18 cellular contexts compared by ENCODE assay signal in genomic region chr3:49131040-49131439, GRCh38. TPM values are rescaled to one million over a fixed set of nuclear protein-coding genes. Genes with fewer than 3 reads are reported as not detected.
DNase-seq lines count a peak whose midpoint lies in the region; ATAC-seq and TF ChIP-seq lines count a peak whose summit lies in the region.
"Had no signal": no experiment of that assay in that cellular context is flagged by ENCODE, and none has a peak within 500 bp of the region (broad histone marks: within the 10 kb centered on the region; RNA-seq: fewer than 3 reads in every experiment).

No MANE protein-coding gene starts in this region.

- H3K79me2 ChIP-seq in parathyroid adenoma (peaks cover 30% of the 10 kb centered on the region), smooth muscle cell (ENCODE audit: low read depth) (peaks cover 44% of the 10 kb centered on the region), trophoblast cell (ENCODE audit: control insufficient read depth, insufficient read depth, low read length, poor library complexity) (peaks cover 11% of the 10 kb centered on the region)

- POLR2A ChIA-PET in AG04449 (lab: Yijun Ruan, JAX) = interaction anchor here (2.1 kb wide), 1 partner anchor 10 kb away, joined by 6 read pairs; the partner anchor contains the start of gene USP19

- H3K9ac ChIP-seq in parathyroid adenoma (no peak overlapping the region), smooth muscle cell (ENCODE audit: low read depth) (no peak overlapping the region), trophoblast cell (ENCODE audit: low read length) (no peak overlapping the region)

- H2BK12ac ChIP-seq in trophoblast cell (ENCODE audit: low read length) = no peak overlapping the region

- no peak overlapping the region for H2BK120ac ChIP-seq in trophoblast cell (ENCODE audit: insufficient read depth, low read length, poor library complexity)

- H3K23ac ChIP-seq in trophoblast cell (ENCODE audit: low read length) = no peak overlapping the region

- WGBS in smooth muscle cell (ENCODE audit: low lambda C conversion rate) = 98% methylated on average over 12 of the region's 12 CpGs
- WGBS in trophoblast cell (ENCODE audit: extremely low coverage, insufficient coverage, insufficient read length) = no CpG with 5 or more reads among the region's 12 CpGs

- H3K4me1 ChIP-seq in ascending aorta (peaks cover 9 to 27% of the 10 kb centered on the region in 2 donors), parathyroid adenoma (peaks cover 15% of the 10 kb centered on the region), smooth muscle cell (ENCODE audit: low read depth) (peaks cover 14% of the 10 kb centered on the region), trophoblast cell (ENCODE audit: control insufficient read depth in 1 of 2, insufficient read depth in 2 of 2, low read length in 2 of 2) (peaks cover 10 to 18% of the 10 kb centered on the region in 2 experiments)

- H3K36me3 ChIP-seq in ascending aorta (peaks cover 36 to 45% of the 10 kb centered on the region in 2 donors), parathyroid adenoma (ENCODE audit: control insufficient read depth, insufficient read depth, low read length) (no peaks in the 10 kb centered on the region), smooth muscle cell (ENCODE audit: low read depth) (no peaks in the 10 kb centered on the region), trophoblast cell (ENCODE audit: control insufficient read depth in 1 of 2, insufficient read depth in 2 of 2, low read length in 2 of 2) (peaks cover 37 to 41% of the 10 kb centered on the region in 2 experiments)

- H3K4ac ChIP-seq in trophoblast cell (ENCODE audit: low read depth, low read length) = no peak overlapping the region

- H4K91ac ChIP-seq in trophoblast cell (ENCODE audit: low read depth, low read length) = no peak overlapping the region

- H3F3A ChIP-seq in smooth muscle cell (ENCODE audit: low read depth) = no peaks in the 10 kb centered on the region

- peaks cover 15% of the 10 kb centered on the region for H3K79me1 ChIP-seq in trophoblast cell (ENCODE audit: low read length)

- CTCF ChIA-PET in AG04449 (lab: Yijun Ruan, JAX) = interaction anchor here (1.3 kb wide), 1 partner anchor 10 kb away, joined by 4 read pairs; the partner anchor contains the start of gene USP19

- H3K27me3 ChIP-seq in ascending aorta (no peaks in the 10 kb centered on the region), parathyroid adenoma (ENCODE audit: control insufficient read depth, insufficient read depth, low read length) (no peaks in the 10 kb centered on the region), smooth muscle cell (ENCODE audit: low read depth) (no peaks in the 10 kb centered on the region), trophoblast cell (ENCODE audit: insufficient read depth, low read length) (no peaks in the 10 kb centered on the region)
- H3K27me3 ChIP-seq: brain microvascular endothelial cell had no signal

- H3K4me2 ChIP-seq in parathyroid adenoma (ENCODE audit: low read length) (peak overlapping the region; percentile 92), smooth muscle cell (no peak overlapping the region), trophoblast cell (ENCODE audit: low read length) (no peak overlapping the region)

- H2AFZ ChIP-seq in parathyroid adenoma (no peak overlapping the region), smooth muscle cell (ENCODE audit: low read depth) (no peak overlapping the region), trophoblast cell (ENCODE audit: insufficient read depth, low read length, poor library complexity) (no peak overlapping the region)

- H3K18ac ChIP-seq in trophoblast cell (ENCODE audit: low read length) = no peak overlapping the region

- H4K12ac ChIP-seq in trophoblast cell (ENCODE audit: low read depth, low read length) = no peak overlapping the region

- H3K9me3 ChIP-seq in ascending aorta (no peaks in the 10 kb centered on the region), parathyroid adenoma (ENCODE audit: control insufficient read depth, low read length) (no peaks in the 10 kb centered on the region), smooth muscle cell (replicated peaks; ENCODE audit: low read depth) (no peaks in the 10 kb centered on the region), trophoblast cell (ENCODE audit: insufficient read depth, low read depth, low read length) (no peaks in the 10 kb centered on the region)
- H3K9me3 ChIP-seq: prostate gland had no signal

- ATAC-seq in left ventricle myocardium superior (peak; percentile 25), HG03039 (IDR thresholded peaks at IDR 0.05; ENCODE audit: unreplicated experiment) (no peak)
- ATAC-seq: left colon had no signal

- H3K14ac ChIP-seq in trophoblast cell (ENCODE audit: low read length) = no peak overlapping the region

- intact Hi-C loops in ascending aorta (cut with DNase I) (loop anchor here (5.0 kb wide), 1 partner anchor 214 kb away; the partner anchor contains the start of gene ARIH2), left ventricle myocardium superior (cut with micrococcal nuclease) (no loop called here)

- no peak overlapping the region for H2AK5ac ChIP-seq in trophoblast cell (ENCODE audit: low read length)

- H3K27ac ChIP-seq in ascending aorta (peak overlapping the region; percentile 88 to 94), parathyroid adenoma (no peak overlapping the region), smooth muscle cell (ENCODE audit: low read depth) (no peak overlapping the region), trophoblast cell (ENCODE audit: low read depth, low read length) (no peak overlapping the region)
- H3K27ac ChIP-seq: brain microvascular endothelial cell had no signal

- DNase-seq in AG04449 (ENCODE audit: low read depth, low spot score) (no peak), ascending aorta (ENCODE audit: low spot score in 2 of 2) (no peak), left ventricle myocardium superior (no peak), smooth muscle cell (lab: John Stamatoyannopoulos, UW; ENCODE audit: unreplicated experiment) (no peak), DMS53 (lab: John Stamatoyannopoulos, UW) (no peak), trophoblast cell (no peak)
- DNase-seq: activated CD4-positive, alpha-beta T cell treated with anti-CD3 and anti-CD28 coated beads, Interleukin-2, amount 50 U/mL, for 48 hours; activated naive CD4-positive, alpha-beta T cell treated with anti-CD3 and anti-CD28 coated beads, Interleukin-2, amount 50 U/mL, for 16 hours; activated T-cell treated with anti-CD3 and anti-CD28 coated beads, Interleukin-2, amount 50 U/mL, for 24 hours; brain microvascular endothelial cell; EL; left colon; NCI-H146; RPMI8226; stimulated activated naive CD4-positive, alpha-beta T cell had no signal

- H4K8ac ChIP-seq in trophoblast cell (ENCODE audit: low read depth, low read length) = no peak overlapping the region

- H3K4me3 ChIP-seq in AG04449 (ENCODE audit: low read depth, low read length) (peak overlapping the region; percentile 95), ascending aorta (peak overlapping the region; percentile 73 to 75), parathyroid adenoma (ENCODE audit: low read depth, low read length) (no peak overlapping the region), smooth muscle cell (no peak overlapping the region), trophoblast cell (ENCODE audit: low read depth, low read length) (no peak overlapping the region)

- no peak overlapping the region for H2BK5ac ChIP-seq in trophoblast cell (ENCODE audit: low read depth, low read length, poor library complexity)

- H4K20me1 ChIP-seq in smooth muscle cell (ENCODE audit: low read depth) = peaks cover 4% of the 10 kb centered on the region

- TF ChIP-seq CTCF in AG04449 (IDR thresholded peaks at IDR 0.05; ENCODE audit: insufficient read depth, low read length, missing control alignments) (no peak), ascending aorta (IDR thresholded peaks at IDR 0.05) (no peak), parathyroid adenoma (IDR thresholded peaks at IDR 0.05) (no peak), smooth muscle cell (IDR thresholded peaks at IDR 0.05; ENCODE audit: borderline replicate concordance, insufficient read depth, poor library complexity, severe bottlenecking) (no peak)

RNA-seq across cellular contexts. Expression of gene LAMB2, which starts 1.8 kb away (rescaled TPM):
- total RNA-seq in ascending aorta (1,772 TPM), left ventricle myocardium superior (798 TPM), smooth muscle cell (354 and 503 TPM in 2 replicates)
- polyA plus RNA-seq in smooth muscle cell = 456 and 471 TPM in 2 replicates
- 164 and 173 TPM in 2 replicates for polyA plus RNA-seq in trophoblast cell (2013)

RNA-seq across cellular contexts. Expression of gene USP19, which starts 10.4 kb away (rescaled TPM):
- total RNA-seq in ascending aorta (37.8 TPM), left ventricle myocardium superior (64.6 TPM), smooth muscle cell (21.1 and 42.3 TPM in 2 replicates)
- 20.6 and 22.1 TPM in 2 replicates for polyA plus RNA-seq in smooth muscle cell
- polyA plus RNA-seq in trophoblast cell (2013) = 22.0 and 22.9 TPM in 2 replicates

RNA-seq across cellular contexts. Expression of gene QARS1, which starts 26.5 kb away (rescaled TPM):
- total RNA-seq in ascending aorta (588 TPM), left ventricle myocardium superior (227 TPM), smooth muscle cell (135 and 150 TPM in 2 replicates)
- polyA plus RNA-seq in smooth muscle cell = 107 and 114 TPM in 2 replicates
- 390 and 404 TPM in 2 replicates for polyA plus RNA-seq in trophoblast cell (2013)

RNA-seq across cellular contexts. Expression of gene CCDC71, which starts 35.1 kb away (rescaled TPM):
- total RNA-seq in ascending aorta (31.6 TPM), left ventricle myocardium superior (10.2 TPM), smooth muscle cell (19.6 and 33.8 TPM in 2 replicates)
- 0.59 and 0.80 TPM in 2 replicates for polyA plus RNA-seq in smooth muscle cell
- 13.2 and 13.6 TPM in 2 replicates for polyA plus RNA-seq in trophoblast cell (2013)

RNA-seq across cellular contexts. Expression of gene QRICH1, which starts 37.2 kb away (rescaled TPM):
- total RNA-seq in ascending aorta (129 TPM), left ventricle myocardium superior (61.9 TPM), smooth muscle cell (62.0 and 76.4 TPM in 2 replicates)
- 38.2 and 48.8 TPM in 2 replicates for polyA plus RNA-seq in smooth muscle cell
- polyA plus RNA-seq in trophoblast cell (2013) = 118 and 121 TPM in 2 replicates

Comparison
In these comparisons a context has a peak if more than half of its experiments do, and no peak if none do; other contexts are left out.
1. H3K4me3 ChIP-seq: peak in AG04449 (single experiment) and ascending aorta (2 of 2); none in parathyroid adenoma (single experiment), smooth muscle cell (single experiment) and trophoblast cell (single experiment).
2. H3K27ac ChIP-seq: peak in ascending aorta (2 of 2); none in parathyroid adenoma (single experiment), smooth muscle cell (single experiment) and trophoblast cell (single experiment).